12 cellular contexts compared by ENCODE assay signal in the genomic region with DNA sequence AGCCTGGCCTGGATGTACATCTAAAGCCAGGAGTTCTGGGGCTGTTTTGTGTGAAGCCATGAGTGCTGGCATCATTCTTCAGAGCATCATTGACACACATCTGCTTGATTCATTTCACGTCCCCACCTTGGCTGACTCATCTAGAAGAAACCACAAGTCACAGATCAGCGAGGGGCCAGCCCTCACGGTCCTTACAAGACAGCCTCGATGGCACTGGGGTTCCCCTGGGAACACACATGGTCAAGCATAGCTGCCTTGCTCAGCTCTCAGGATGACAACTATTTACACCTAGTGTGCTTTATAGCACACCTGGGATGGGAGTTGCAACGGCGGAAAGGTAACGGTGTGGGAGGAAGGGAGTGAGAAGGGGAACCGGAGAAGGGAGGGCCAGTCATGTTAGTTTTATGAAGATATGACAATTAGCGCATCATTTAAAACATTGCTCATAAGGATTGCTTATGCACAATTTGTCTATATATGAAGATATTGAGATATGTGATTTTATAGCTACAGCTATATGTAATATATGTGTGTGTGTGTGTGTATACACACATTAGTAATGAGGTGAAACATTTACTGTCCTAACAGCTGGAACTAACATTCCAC.
DNase-seq lines count a peak whose midpoint lies in the region; ATAC-seq and FAIRE-seq lines count a peak whose summit lies in the region.
"Had no signal": no experiment of that assay in that cellular context is flagged by ENCODE, and none has a peak within 500 bp of the region (broad histone marks: within the 10 kb centered on the region; RNA-seq: fewer than 3 reads in every experiment).

No MANE protein-coding gene starts in this region.

- in situ Hi-C loops in Caki2 (cut with HindIII; ENCODE audit: low pct_unique_long_range_greater_than_20kb, low sequenced_read_pairs), result no loop called here

- H3K9me3 Mint-ChIP-seq in activated naive CD4-positive, alpha-beta T cell treated with anti-CD3 and anti-CD28 coated beads, Interleukin-2, amount 50 U/mL, for 72 hours, result peaks cover 7 to 12% of the 10 kb centered on the region in 2 donors

- peak overlapping the region; percentile 34 to 80 for H3K27ac Mint-ChIP-seq in activated naive CD4-positive, alpha-beta T cell treated with anti-CD3 and anti-CD28 coated beads, Interleukin-2, amount 50 U/mL, for 72 hours

- peak; percentile 96 for ATAC-seq in GM19438 (IDR thresholded peaks at IDR 0.05; ENCODE audit: low read depth, unreplicated experiment)
- ATAC-seq in HG03139 (IDR thresholded peaks at IDR 0.05; ENCODE audit: unreplicated experiment), result peak; percentile 89
- ATAC-seq in activated naive CD4-positive, alpha-beta T cell treated with anti-CD3 and anti-CD28 coated beads, Interleukin-2, amount 50 U/mL, for 72 hours, result peak; percentile 97 to 98
- ATAC-seq: HepG2, left lobe of liver, SK-N-SH treated with all-trans-retinoic acid at 6 μM for 48 hours had no signal

- H3K36me3 Mint-ChIP-seq in activated naive CD4-positive, alpha-beta T cell treated with anti-CD3 and anti-CD28 coated beads, Interleukin-2, amount 50 U/mL, for 72 hours, result peaks cover 6 to 38% of the 10 kb centered on the region in 2 donors

- DNase-seq in Caki2 (ENCODE audit: low read depth), result peak; percentile 3
- DNase-seq in activated naive CD4-positive, alpha-beta T cell treated with anti-CD3 and anti-CD28 coated beads, Interleukin-2, amount 50 U/mL, for 72 hours (ENCODE audit: low spot score in 2 of 2), result peak; percentile 62 to 68
- DNase-seq in ureter (ENCODE audit: low spot score), result no peak
- DNase-seq in RCC 7860 (ENCODE audit: low spot score), result no peak
- DNase-seq in NCI-H526 treated with DMSO at 0.1 percent for 48 hours (lab: John Stamatoyannopoulos, UW), result no peak
- DNase-seq in urothelium cell line (ENCODE audit: low spot score), result no peak
- DNase-seq: colonic mucosa had no signal

- FAIRE-seq in RCC 7860 (lab: Jason Lieb, UNC) (no peak), urothelium cell line (lab: Jason Lieb, UNC) (no peak)
- FAIRE-seq: HepG2 had no signal

Comparison
In these comparisons a context has a peak if more than half of its experiments do, and no peak if none do; other contexts are left out.
1. DNase-seq: peak in Caki2 (single experiment) and activated naive CD4-positive, alpha-beta T cell treated with anti-CD3 and anti-CD28 coated beads, Interleukin-2, amount 50 U/mL, for 72 hours (2 of 2); none in ureter (single experiment), RCC 7860 (single experiment), NCI-H526 treated with DMSO at 0.1 percent for 48 hours (single experiment) and urothelium cell line (single experiment).
2. Peak in every context shown above with its lines, with median percentiles within 50 percentile points of each other: ATAC-seq.